8 cellular contexts compared by ENCODE assay signal in the genomic region with DNA sequence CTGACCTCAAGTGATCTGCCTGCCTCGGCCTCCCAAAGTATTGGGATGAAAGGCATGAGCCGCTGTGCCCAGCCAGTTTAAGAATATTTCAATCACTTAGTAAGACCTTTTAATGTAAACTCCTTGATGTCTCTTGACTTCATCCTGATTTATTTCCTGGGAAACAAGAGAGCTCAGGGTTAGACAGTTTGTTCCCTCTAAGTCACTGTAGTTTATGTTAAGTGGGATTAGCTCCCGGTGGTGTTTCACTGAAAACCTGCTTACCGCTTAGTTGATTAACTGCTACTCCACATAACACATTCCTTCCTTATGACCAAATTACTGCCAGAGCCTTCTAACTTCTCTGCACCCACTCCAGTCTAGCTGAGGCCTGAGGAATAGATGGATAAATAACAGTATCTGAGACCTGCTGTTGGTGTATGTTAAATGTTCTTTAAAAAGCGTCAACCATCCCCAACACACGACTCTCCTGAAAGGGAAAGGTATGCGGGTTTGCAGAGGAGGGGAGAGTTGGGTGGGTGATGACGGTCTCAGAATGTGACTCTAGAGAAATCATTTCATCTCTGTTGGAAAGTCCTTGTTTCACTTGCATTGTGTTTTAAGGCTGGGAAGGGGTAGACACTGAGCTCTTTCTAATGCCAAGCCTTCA. TPM values are rescaled to one million over a fixed set of nuclear protein-coding genes. Genes with fewer than 3 reads are reported as not detected.
DNase-seq lines count a peak whose midpoint lies in the region; ATAC-seq and TF ChIP-seq lines count a peak whose summit lies in the region.

No MANE protein-coding gene starts in this region.

- intact Hi-C loops in lower lobe of right lung (cut with DNase I), result no loop called here
- intact Hi-C loops in uterus (cut with DNase I; ENCODE audit: low total_unique reads), result no loop called here
- intact Hi-C loops in lower leg skin (cut with DNase I; ENCODE audit: low total_unique reads), result no loop called here

- in situ Hi-C loops in brain microvascular endothelial cell (cut with HindIII; ENCODE audit: low pct_ligation_motif_present, low sequenced_read_pairs), result no loop called here

- TF ChIP-seq POLR2A in uterus (IDR thresholded peaks at IDR 0.05), result no peak
- TF ChIP-seq POLR2A in lower leg skin (IDR thresholded peaks at IDR 0.05), result no peak

- H3K36me3 Mint-ChIP-seq in T-helper 1 cell treated with Interleukin-12 subunit alpha and Interleukin-12 subunit beta and Interleukin-4 antibody, amounts not matched to agents 30 μg/mL and 1 μg/mL, for 36 hours (ENCODE audit: low read depth), result peaks cover 7% of the 10 kb centered on the region

- peak overlapping the region; percentile 26 for H3K27ac Mint-ChIP-seq in T-helper 1 cell treated with Interleukin-12 subunit alpha and Interleukin-12 subunit beta and Interleukin-4 antibody, amounts not matched to agents 30 μg/mL and 1 μg/mL, for 36 hours

- H3K9me3 Mint-ChIP-seq in T-helper 1 cell treated with Interleukin-12 subunit alpha and Interleukin-12 subunit beta and Interleukin-4 antibody, amounts not matched to agents 30 μg/mL and 1 μg/mL, for 36 hours, result no peaks in the 10 kb centered on the region

- H3K27me3 ChIP-seq in brain microvascular endothelial cell (replicated peaks) (no peaks in the 10 kb centered on the region), lower lobe of right lung (ENCODE audit: low read depth) (no peaks in the 10 kb centered on the region), uterus (no peaks in the 10 kb centered on the region)

- WGBS in lower leg skin, 2 donors, result 64 to 66% methylated on average over 8 of the region's 8 CpGs

- H3K4me1 ChIP-seq in lower lobe of right lung, result peaks cover 61% of the 10 kb centered on the region
- peaks cover 3 to 26% of the 10 kb centered on the region in 2 donors for H3K4me1 ChIP-seq in uterus

- H3K4me3 ChIP-seq in brain microvascular endothelial cell (ENCODE audit: low read depth, low read length) (no peak overlapping the region), lower lobe of right lung (no peak overlapping the region), uterus (no peak overlapping the region), lower leg skin (ENCODE audit: low read depth, poor library complexity, severe bottlenecking) (no peak overlapping the region)

- H3K36me3 ChIP-seq in brain microvascular endothelial cell (replicated peaks), result peaks cover 33% of the 10 kb centered on the region
- H3K36me3 ChIP-seq in lower lobe of right lung, result no peaks in the 10 kb centered on the region
- H3K36me3 ChIP-seq in uterus, result no peaks in the 10 kb centered on the region

- H3K9me3 ChIP-seq in lower lobe of right lung (no peaks in the 10 kb centered on the region), uterus (no peaks in the 10 kb centered on the region)

- H3K27me3 Mint-ChIP-seq in T-helper 1 cell treated with Interleukin-12 subunit alpha and Interleukin-12 subunit beta and Interleukin-4 antibody, amounts not matched to agents 30 μg/mL and 1 μg/mL, for 36 hours (ENCODE audit: low read depth), result no peaks in the 10 kb centered on the region

- DNase-seq in T-helper 1 cell (no peak), brain microvascular endothelial cell (no peak), lower lobe of right lung (no peak), uterus (peak in 1 of 2 donors; percentile 59), amygdala (lab: John Stamatoyannopoulos, UW) (no peak), KG1 (lab: John Stamatoyannopoulos, UW) (no peak), lower leg skin (ENCODE audit: low spot score in 2 of 2) (no peak)

- ATAC-seq in lower lobe of right lung, result peak; percentile 77 to 79

- TF ChIP-seq CTCF in brain microvascular endothelial cell (IDR thresholded peaks at IDR 0.05; ENCODE audit: low read depth, low read length, missing control alignments) (no peak), lower lobe of right lung (IDR thresholded peaks at IDR 0.05) (no peak), uterus (IDR thresholded peaks at IDR 0.05) (no peak), lower leg skin (IDR thresholded peaks at IDR 0.05) (no peak)

- H3K4me3 Mint-ChIP-seq in T-helper 1 cell treated with Interleukin-12 subunit alpha and Interleukin-12 subunit beta and Interleukin-4 antibody, amounts not matched to agents 30 μg/mL and 1 μg/mL, for 36 hours, result no peak overlapping the region

- H3K4me1 Mint-ChIP-seq in T-helper 1 cell treated with Interleukin-12 subunit alpha and Interleukin-12 subunit beta and Interleukin-4 antibody, amounts not matched to agents 30 μg/mL and 1 μg/mL, for 36 hours (ENCODE audit: low read depth), result peaks cover 18% of the 10 kb centered on the region

- peak overlapping the region; percentile 91 for H3K27ac ChIP-seq in brain microvascular endothelial cell
- H3K27ac ChIP-seq in lower lobe of right lung, result peak overlapping the region; percentile 57
- peak overlapping the region; percentile 82 to 91 for H3K27ac ChIP-seq in uterus

RNA-seq across cellular contexts. Expression of a gene that starts 48.7 kb away (rescaled TPM):
- 48.9 TPM for total RNA-seq in lower lobe of right lung
- total RNA-seq in uterus, result 100 to 1,000 TPM in 1 of 4 donors, 10 to 100 TPM in 3; 24.7 to 185 (median 41.1) TPM
- 10 to 100 TPM in 3 of 4 donors, 1 to 10 TPM in 1; 7.9 to 19.1 (median 11.7) TPM for total RNA-seq in lower leg skin
